34 cellular contexts compared by ENCODE assay signal in genomic region chr19:56760842-56761241, GRCh38.
"Had no signal": no experiment of that assay in that cellular context is flagged by ENCODE, and none has a peak within 500 bp of the region (broad histone marks: within the 10 kb centered on the region; RNA-seq: fewer than 3 reads in every experiment).

No MANE protein-coding gene starts in this region.

- H3K9ac ChIP-seq: KMS-11 had no signal

- DNase-seq: Karpas-422, Kasumi-1, MG63, MM.1S, MV-4-11, NCI-H1048, NCI-H1092, NCI-H1092 treated with DMSO at 0.1 percent for 48 hours, NCI-H1105, NCI-H1105 treated with DMSO at 0.1 percent for 48 hours, NCI-H1417, NCI-H1417 treated with DMSO at 0.1 percent for 48 hours, NCI-H1436, NCI-H1436 treated with DMSO at 0.1 percent for 48 hours, NCI-H146, NCI-H1694, NCI-H1694 treated with DMSO at 0.1 percent for 48 hours, NCI-H187, NCI-H187 treated with DMSO at 0.1 percent for 48 hours, NCI-H1930, NCI-H2029, NCI-H2029 treated with DMSO at 0.1 percent for 48 hours, NCI-H2081, NCI-H2081 treated with DMSO at 0.1 percent for 48 hours, NCI-H2107, NCI-H2171, NCI-H2171 treated with DMSO at 0.1 percent for 48 hours, NCI-H2227 treated with DMSO at 0.1 percent for 48 hours, NCI-H226, NCI-H345, NCI-H446, NCI-H446 treated with DMSO at 0.1 percent for 48 hours, NCI-H510A had no signal

- H3K4me3 ChIP-seq: MG63 had no signal

- H3K27ac ChIP-seq: KMS-11 had no signal

- H3K36me3 ChIP-seq: MG63 had no signal
